Comparison of ENCODE assay signal across 9 cellular contexts in the genomic region with DNA sequence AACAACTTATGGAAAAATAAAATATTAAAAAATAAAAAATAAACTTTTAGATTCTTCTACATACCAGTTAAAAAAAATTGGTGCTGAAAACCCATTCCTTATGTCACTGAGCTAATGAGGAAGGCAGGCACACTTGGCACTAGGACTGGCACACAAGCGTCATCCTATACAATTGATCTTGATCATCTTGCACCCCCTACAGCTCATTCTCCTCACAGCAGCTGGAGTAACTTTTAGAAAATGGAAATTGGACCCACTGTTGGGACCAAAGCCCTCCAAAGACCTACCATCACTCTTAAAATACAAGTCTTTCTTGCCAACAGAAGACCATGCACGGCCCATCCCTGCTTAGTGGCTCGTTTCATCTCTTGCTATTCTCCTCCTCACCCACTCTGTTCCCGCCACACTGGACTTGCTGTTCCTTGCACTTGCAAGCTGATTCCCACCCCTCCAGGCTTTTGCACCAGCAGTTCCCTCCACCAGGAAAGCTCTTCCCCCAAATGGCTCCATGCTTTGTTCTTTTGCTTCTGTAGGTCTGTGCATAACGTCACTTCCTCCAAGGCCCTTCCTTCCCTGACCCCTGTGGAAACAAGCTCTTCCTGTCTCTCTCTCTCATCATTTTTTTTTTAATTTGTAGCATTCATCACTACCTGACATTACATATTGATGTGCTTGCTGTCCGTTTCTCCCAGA. TPM values are rescaled to one million over a fixed set of nuclear protein-coding genes. Genes with fewer than 3 reads are reported as not detected.
A peak's percentile ranks its signal among the peaks of the same experiment; 100 is the strongest.
DNase-seq lines count a peak whose midpoint lies in the region; ATAC-seq and TF ChIP-seq lines count a peak whose summit lies in the region.
"Had no signal": no experiment of that assay in that cellular context is flagged by ENCODE, and none has a peak within 500 bp of the region (broad histone marks: within the 10 kb centered on the region; RNA-seq: fewer than 3 reads in every experiment).

No MANE protein-coding gene starts in this region.

- no peak overlapping the region for H3K27ac ChIP-seq in breast epithelium
- H3K27ac ChIP-seq in sigmoid colon = no peak overlapping the region

- peaks cover 28% of the 10 kb centered on the region for H3K36me3 Mint-ChIP-seq in MCF 10A (ENCODE audit: insufficient read depth, unreplicated experiment)
- H3K36me3 Mint-ChIP-seq in dendritic cell treated with granulocyte-macrophage colony-stimulating factor and Interleukin-4, amounts not matched to agents 40 ng/mL and 50 ng/mL, for 4 days (ENCODE audit: low read depth) = peaks cover 47% of the 10 kb centered on the region

- no peak for ATAC-seq in GM19395 (IDR thresholded peaks at IDR 0.05; ENCODE audit: unreplicated experiment)

- H3K27ac Mint-ChIP-seq in MCF 10A (ENCODE audit: low read depth, unreplicated experiment) = no peak overlapping the region
- peak overlapping the region; percentile 2 for H3K27ac Mint-ChIP-seq in dendritic cell treated with granulocyte-macrophage colony-stimulating factor and Interleukin-4, amounts not matched to agents 40 ng/mL and 50 ng/mL, for 4 days
- H3K27ac Mint-ChIP-seq: activated T-helper 2 cell treated with anti-CD3 and anti-CD28 coated beads, Interferon-gamma antibody, Interleukin-2, Interleukin-4, amounts not matched to agents 10 μg/mL and 5 μg/mL and 100 μg/mL, durations not matched to agents 14 hours and 24 hours and 36 hours had no signal

- TF ChIP-seq POLR2A in breast epithelium (IDR thresholded peaks at IDR 0.05) = no peak
- no peak for TF ChIP-seq POLR2A in sigmoid colon (IDR thresholded peaks at IDR 0.05)

- TF ChIP-seq EP300 in sigmoid colon (IDR thresholded peaks at IDR 0.05) = no peak

- no peak overlapping the region for H3K4me3 Mint-ChIP-seq in MCF 10A (ENCODE audit: unreplicated experiment)
- H3K4me3 Mint-ChIP-seq in dendritic cell treated with granulocyte-macrophage colony-stimulating factor and Interleukin-4, amounts not matched to agents 40 ng/mL and 50 ng/mL, for 4 days = no peak overlapping the region

- CTCF ChIA-PET in MCF 10A (lab: Yijun Ruan, JAX) = interaction anchor here (0.6 to 2.1 kb wide), 27 partner anchors 12 to 1215 kb away, joined by 3 to 28 read pairs (median 3); no protein-coding TSS in a partner anchor

- TSS peak; percentile 26 for BruUV-seq in MCF 10A (replicated peaks; lab: Mats Ljungman, UMichigan)

- 79 to 89% methylated on average over 6 of the region's 6 CpGs for WGBS in sigmoid colon, 2 donors

- H3K4me1 Mint-ChIP-seq in MCF 10A (ENCODE audit: insufficient read depth, unreplicated experiment) = peaks cover 25% of the 10 kb centered on the region
- peaks cover 33% of the 10 kb centered on the region for H3K4me1 Mint-ChIP-seq in dendritic cell treated with granulocyte-macrophage colony-stimulating factor and Interleukin-4, amounts not matched to agents 40 ng/mL and 50 ng/mL, for 4 days (ENCODE audit: low read depth)

- TF ChIP-seq CTCF in MCF 10A (IDR thresholded peaks at IDR 0.05; ENCODE audit: unreplicated experiment) (peak; percentile 27), breast epithelium (IDR thresholded peaks at IDR 0.05) (peak in 1 of 3 donors; percentile 29), retinal pigment epithelial cell (conservative IDR thresholded peaks at IDR 0.05; ENCODE audit: low read depth, low read length) (peak; percentile 35), sigmoid colon (IDR thresholded peaks at IDR 0.05) (no peak)

- peaks cover 0 to 11% of the 10 kb centered on the region in 2 donors for H3K4me1 ChIP-seq in breast epithelium
- H3K4me1 ChIP-seq in sigmoid colon = peaks cover 0 to 29% (median 23%) of the 10 kb centered on the region in 4 donors

- H3K9me3 Mint-ChIP-seq in MCF 10A (ENCODE audit: unreplicated experiment) = no peaks in the 10 kb centered on the region
- H3K9me3 Mint-ChIP-seq in dendritic cell treated with granulocyte-macrophage colony-stimulating factor and Interleukin-4, amounts not matched to agents 40 ng/mL and 50 ng/mL, for 4 days = no peaks in the 10 kb centered on the region
- H3K9me3 Mint-ChIP-seq: activated T-helper 2 cell treated with anti-CD3 and anti-CD28 coated beads, Interferon-gamma antibody, Interleukin-2, Interleukin-4, amounts not matched to agents 10 μg/mL and 5 μg/mL and 100 μg/mL, durations not matched to agents 14 hours and 24 hours and 36 hours had no signal

- H3K4me3 ChIP-seq in breast epithelium (no peak overlapping the region), retinal pigment epithelial cell (ENCODE audit: low read length) (no peak overlapping the region), sigmoid colon (no peak overlapping the region)

- intact Hi-C loops in MCF 10A (cut with micrococcal nuclease) (loop anchor here (1.0 to 10.0 kb wide), 3 partner anchors 75 to 292 kb away; no protein-coding TSS in a partner anchor), breast epithelium (cut with DNase I; ENCODE audit: low total_unique reads) (no loop called here), sigmoid colon (cut with DNase I) (loop anchor here (1.0 kb wide), 1 partner anchor 75 kb away; no protein-coding TSS in a partner anchor)
- intact Hi-C loops in dendritic cell treated with granulocyte-macrophage colony-stimulating factor and Interleukin-4, amounts not matched to agents 40 ng/mL and 50 ng/mL, for 4 days (cut with micrococcal nuclease) = no loop called here

- no peaks in the 10 kb centered on the region for H3K36me3 ChIP-seq in breast epithelium
- no peaks in the 10 kb centered on the region for H3K36me3 ChIP-seq in sigmoid colon

- H3K27me3 ChIP-seq in breast epithelium (no peaks in the 10 kb centered on the region), sigmoid colon (no peaks in the 10 kb centered on the region)

- DNase-seq in MCF 10A (ENCODE audit: unreplicated experiment) (peak; percentile 11), breast epithelium (ENCODE audit: low spot score in 2 of 2) (no peak), NCI-H2029 treated with DMSO at 0.1 percent for 48 hours (lab: John Stamatoyannopoulos, UW) (peak; percentile 26), retinal pigment epithelial cell (ENCODE audit: low read depth) (no peak), ureter (ENCODE audit: low spot score) (no peak), sigmoid colon (no peak)

- POLR2A ChIA-PET in MCF 10A (lab: Yijun Ruan, JAX) = interaction anchor here (0.8 to 1.4 kb wide), 2 partner anchors 12 to 75 kb away, joined by 4 to 8 read pairs; no protein-coding TSS in a partner anchor

- H3K9me3 ChIP-seq in breast epithelium (no peaks in the 10 kb centered on the region), sigmoid colon (no peaks in the 10 kb centered on the region)

- no peaks in the 10 kb centered on the region for H3K27me3 Mint-ChIP-seq in MCF 10A (ENCODE audit: insufficient read depth, unreplicated experiment)
- peaks cover 3% of the 10 kb centered on the region for H3K27me3 Mint-ChIP-seq in dendritic cell treated with granulocyte-macrophage colony-stimulating factor and Interleukin-4, amounts not matched to agents 40 ng/mL and 50 ng/mL, for 4 days

RNA-seq across cellular contexts. Expression of gene CTU1, which starts 11.6 kb away (rescaled TPM):
- total RNA-seq in MCF 10A (2022) = 9.9 and 12.7 TPM in 2 replicates
- total RNA-seq in breast epithelium = 10 to 100 TPM in 1 of 3 donors, 1 to 10 TPM in 2; 5.6 to 10.1 (median 9.2) TPM
- total RNA-seq in ureter = 5.3 TPM
- 1 to 10 TPM; 5.7 to 9.0 (median 7.3) TPM for total RNA-seq in sigmoid colon
- polyA plus RNA-seq in sigmoid colon = 1 to 10 TPM in 1 of 3 donors, under 1 TPM in 2; 0.60 to 2.4 (median 0.92) TPM

RNA-seq across cellular contexts. Expression of gene KLK14, which starts 13.9 kb away (rescaled TPM):
- total RNA-seq in MCF 10A (2022) (0.30 TPM in 1 of 2 replicates, not detected in the other), breast epithelium (under 1 TPM in 1 of 3 donors, not detected in 2; 0.98 TPM), ureter (not detected), sigmoid colon (not detected)
- polyA plus RNA-seq in sigmoid colon = under 1 TPM in 1 of 3 donors, not detected in 2; 0.51 TPM

RNA-seq across cellular contexts. Expression of gene SIGLEC9, which starts 28.1 kb away (rescaled TPM):
- total RNA-seq in MCF 10A (2022) (not detected in 2 replicates), breast epithelium (1 to 10 TPM; 3.4 to 7.0 (median 4.3) TPM), ureter (3.2 TPM), sigmoid colon (1 to 10 TPM; 2.5 to 9.5 (median 7.0) TPM)
- polyA plus RNA-seq in sigmoid colon = 1 to 10 TPM; 2.4 to 8.8 (median 2.9) TPM

RNA-seq across cellular contexts. Expression of gene KLK13, which starts 31.7 kb away (rescaled TPM):
- total RNA-seq in MCF 10A (2022) = not detected in 2 replicates
- total RNA-seq in breast epithelium = not detected
- not detected for total RNA-seq in ureter
- not detected for total RNA-seq in sigmoid colon
- polyA plus RNA-seq in sigmoid colon = under 1 TPM in 2 of 3 donors, not detected in 1; 0.58 to 0.60 TPM
- total RNA-seq: activated T-helper 2 cell treated with anti-CD3 and anti-CD28 coated beads, Interferon-gamma antibody, Interleukin-2, Interleukin-4, amounts not matched to agents 10 μg/mL and 5 μg/mL and 100 μg/mL, durations not matched to agents 14 hours and 24 hours and 36 hours had no signal

RNA-seq across cellular contexts. Expression of gene SIGLEC7, which starts 45.5 kb away (rescaled TPM):
- total RNA-seq in MCF 10A (2022) = not detected in 2 replicates
- 1 to 10 TPM in 2 of 3 donors, under 1 TPM in 1; 0.98 to 3.2 (median 1.8) TPM for total RNA-seq in breast epithelium
- 2.4 TPM for total RNA-seq in ureter
- total RNA-seq in sigmoid colon = 1 to 10 TPM; 1.1 to 3.0 (median 1.9) TPM
- polyA plus RNA-seq in sigmoid colon = 1 to 10 TPM; 1.8 to 8.3 (median 3.1) TPM
- total RNA-seq: activated T-helper 2 cell treated with anti-CD3 and anti-CD28 coated beads, Interferon-gamma antibody, Interleukin-2, Interleukin-4, amounts not matched to agents 10 μg/mL and 5 μg/mL and 100 μg/mL, durations not matched to agents 14 hours and 24 hours and 36 hours had no signal

Comparison
In these comparisons a context has a peak if more than half of its experiments do, and no peak if none do; other contexts are left out.
1. DNase-seq: peak in MCF 10A (single experiment) and NCI-H2029 treated with DMSO at 0.1 percent for 48 hours (single experiment); none in breast epithelium (0 of 2), retinal pigment epithelial cell (single experiment), ureter (single experiment) and sigmoid colon (single experiment).
2. intact Hi-C loops: an anchor here in MCF 10A (1.0 to 10.0 kb wide) and sigmoid colon (1.0 kb wide); none called in breast epithelium and dendritic cell treated with granulocyte-macrophage colony-stimulating factor and Interleukin-4, amounts not matched to agents 40 ng/mL and 50 ng/mL, for 4 days.
3. CTCF ChIP-seq: peak in MCF 10A (single experiment) and retinal pigment epithelial cell (single experiment); none in sigmoid colon (0 of 4).